22 cellular contexts compared by ENCODE assay signal in the genomic region with DNA sequence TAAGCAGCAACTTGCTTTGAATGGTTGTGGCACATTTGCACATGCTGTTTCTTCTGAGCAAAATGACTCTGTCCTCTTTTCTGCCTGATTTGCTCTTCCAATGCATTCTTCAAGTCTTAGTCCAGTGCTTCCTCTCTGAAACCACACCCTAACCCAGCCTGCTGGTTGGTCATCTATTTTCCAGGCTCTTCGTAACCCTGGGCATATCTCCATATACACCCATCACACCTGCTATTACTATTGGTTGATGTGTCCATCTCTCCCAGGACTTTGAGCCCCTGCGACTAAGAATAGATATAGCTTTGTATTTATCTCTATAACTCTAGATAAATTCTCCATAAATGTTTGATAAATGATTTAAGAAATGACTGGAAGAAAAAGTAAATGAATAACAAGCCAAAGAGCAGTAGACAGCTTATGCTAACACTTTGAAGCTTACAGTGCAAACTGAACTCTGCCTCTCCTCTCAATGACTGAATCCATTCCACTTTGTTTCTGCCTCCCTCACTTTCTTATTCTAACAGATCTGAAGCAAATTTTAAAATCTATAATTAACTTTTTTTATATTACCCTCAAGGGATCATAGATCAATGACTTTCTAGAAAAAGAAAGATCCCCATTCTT. TPM values are rescaled to one million over a fixed set of nuclear protein-coding genes. Genes with fewer than 3 reads are reported as not detected.
DNase-seq lines count a peak whose midpoint lies in the region; ATAC-seq and TF ChIP-seq lines count a peak whose summit lies in the region.
"Had no signal": no experiment of that assay in that cellular context is flagged by ENCODE, and none has a peak within 500 bp of the region (broad histone marks: within the 10 kb centered on the region; RNA-seq: fewer than 3 reads in every experiment).

No MANE protein-coding gene starts in this region.

- in situ Hi-C loops in ACHN (cut with HindIII; ENCODE audit: low pct_ligation_motif_present, low pct_unique_long_range_greater_than_20kb, low sequenced_read_pairs), result no loop called here

- H3K36me3 ChIP-seq in duodenal mucosa (ENCODE audit: control insufficient read depth in 1 of 2, insufficient read depth in 2 of 2, low read length in 2 of 2) (no peaks in the 10 kb centered on the region), right lobe of liver (no peaks in the 10 kb centered on the region), spleen (no peaks in the 10 kb centered on the region), testis (ENCODE audit: low read depth, missing control alignments) (no peaks in the 10 kb centered on the region)
- H3K36me3 ChIP-seq: adrenal gland, uterus had no signal

- H3K36me3 Mint-ChIP-seq in HFFc6 (ENCODE audit: low read depth), result peaks cover 14% of the 10 kb centered on the region
- H3K36me3 Mint-ChIP-seq in mesothelial cell of epicardium, result no peaks in the 10 kb centered on the region
- no peaks in the 10 kb centered on the region for H3K36me3 Mint-ChIP-seq in immature natural killer cell
- H3K36me3 Mint-ChIP-seq: CD8-positive, alpha-beta memory T cell; naive B cell had no signal

- H3K4me1 ChIP-seq in duodenal mucosa (ENCODE audit: control insufficient read depth in 1 of 2, insufficient read depth in 2 of 2, low read length in 2 of 2) (peaks cover 15 to 30% of the 10 kb centered on the region in 2 donors), right lobe of liver (peaks cover 0 to 13% (median 2%) of the 10 kb centered on the region in 4 donors), spleen (no peaks in the 10 kb centered on the region), testis (no peaks in the 10 kb centered on the region)
- H3K4me1 ChIP-seq: adrenal gland, uterus had no signal

- H3K4me1 Mint-ChIP-seq in HFFc6 (ENCODE audit: low read depth), result peaks cover 66% of the 10 kb centered on the region
- no peaks in the 10 kb centered on the region for H3K4me1 Mint-ChIP-seq in mesothelial cell of epicardium
- H3K4me1 Mint-ChIP-seq in immature natural killer cell, result no peaks in the 10 kb centered on the region
- H3K4me1 Mint-ChIP-seq: CD8-positive, alpha-beta memory T cell; central memory CD8-positive, alpha-beta T cell had no signal

- H3K27me3 ChIP-seq in duodenal mucosa (ENCODE audit: control insufficient read depth in 1 of 2, insufficient read depth in 2 of 2, low read length in 2 of 2) (no peaks in the 10 kb centered on the region), right lobe of liver (no peaks in the 10 kb centered on the region), spleen (replicated peaks in 1 of 7) (peaks cover 0 to 3% (median 0%) of the 10 kb centered on the region in 7 donors), testis (no peaks in the 10 kb centered on the region)
- H3K27me3 ChIP-seq: adrenal gland, uterus had no signal

- DNase-seq in ACHN, result peak; percentile 84
- peak; percentile 29 for DNase-seq in HFFc6
- peak in 1 of 3 donors; percentile 81 for DNase-seq in right lobe of liver
- DNase-seq in mesothelial cell of epicardium (ENCODE audit: low spot score in 2 of 2, unreplicated experiment in 2 of 2), result no peak
- no peak for DNase-seq in spleen
- no peak for DNase-seq in immature natural killer cell
- DNase-seq in testis, result no peak
- DNase-seq: activated effector memory CD4-positive, alpha-beta T cell treated with Interleukin-2 at 50 U/mL for 16 hours; adrenal gland; CD8-positive, alpha-beta memory T cell; effector memory CD8-positive, alpha-beta T cell; hypothalamus; naive B cell; NCI-H1105; NCI-H748 treated with DMSO at 0.1 percent for 48 hours; T-helper 9 cell; uterus had no signal

- no peaks in the 10 kb centered on the region for H3K9me3 Mint-ChIP-seq in HFFc6
- H3K9me3 Mint-ChIP-seq in mesothelial cell of epicardium, result peaks cover 5% of the 10 kb centered on the region
- no peaks in the 10 kb centered on the region for H3K9me3 Mint-ChIP-seq in immature natural killer cell
- H3K9me3 Mint-ChIP-seq: central memory CD8-positive, alpha-beta T cell; effector memory CD8-positive, alpha-beta T cell; naive B cell had no signal

- H3K4me3 ChIP-seq in duodenal mucosa (ENCODE audit: low read depth in 1 of 2, low read length in 2 of 2), result peak overlapping the region; percentile 69 to 75
- H3K4me3 ChIP-seq in right lobe of liver, result peak overlapping the region in 1 of 3 donors; percentile 12
- H3K4me3 ChIP-seq in spleen, result no peak overlapping the region
- H3K4me3 ChIP-seq in testis, result no peak overlapping the region
- H3K4me3 ChIP-seq: adrenal gland, GM12878, SK-N-MC, uterus had no signal

- TF ChIP-seq CTCF in HFFc6 (IDR thresholded peaks at IDR 0.05), result no peak
- no peak for TF ChIP-seq CTCF in right lobe of liver (IDR thresholded peaks at IDR 0.05)
- no peak for TF ChIP-seq CTCF in mesothelial cell of epicardium (IDR thresholded peaks at IDR 0.05; ENCODE audit: unreplicated experiment)
- no peak for TF ChIP-seq CTCF in spleen (IDR thresholded peaks at IDR 0.05 in 8 of 11, conservative IDR thresholded peaks at IDR 0.05 in 3 of 11)
- TF ChIP-seq CTCF in testis (IDR thresholded peaks at IDR 0.05), result no peak

- intact Hi-C loops in right lobe of liver (cut with DNase I) (no loop called here), spleen (cut with DNase I; ENCODE audit: low total_unique reads) (no loop called here), testis (cut with DNase I; ENCODE audit: low total_unique reads) (no loop called here)

- H3K9me3 ChIP-seq in duodenal mucosa (ENCODE audit: control insufficient read depth in 1 of 2, low read length in 2 of 2) (no peaks in the 10 kb centered on the region), right lobe of liver (no peaks in the 10 kb centered on the region), spleen (no peaks in the 10 kb centered on the region), testis (no peaks in the 10 kb centered on the region)
- H3K9me3 ChIP-seq: adrenal gland, uterus had no signal

- peak overlapping the region; percentile 37 for H3K27ac ChIP-seq in duodenal mucosa (ENCODE audit: low read depth, low read length)
- peak overlapping the region in 2 of 3 donors; percentile 30 to 32 for H3K27ac ChIP-seq in right lobe of liver
- no peak overlapping the region for H3K27ac ChIP-seq in spleen
- H3K27ac ChIP-seq in testis, result no peak overlapping the region
- H3K27ac ChIP-seq: adrenal gland, KMS-11, SK-N-MC, uterus had no signal

- 17% methylated on average over 2 of the region's 2 CpGs for WGBS in right lobe of liver (ENCODE audit: insufficient coverage, low coverage, low lambda C conversion rate, missing lambda C conversion rate)
- 89 to 98% (median 91%) methylated on average over 2 of the region's 2 CpGs for WGBS in spleen, 5 donors
- 84 to 90% methylated on average over 2 of the region's 2 CpGs for WGBS in testis, 2 donors

- ATAC-seq in right lobe of liver, result peak; percentile 85 to 96 (median 89)
- ATAC-seq: effector memory CD8-positive, alpha-beta T cell; GM12878 had no signal

- H3K27ac Mint-ChIP-seq in HFFc6 (peak overlapping the region; percentile 84), mesothelial cell of epicardium (no peak overlapping the region), immature natural killer cell (no peak overlapping the region)
- H3K27ac Mint-ChIP-seq: CD8-positive, alpha-beta memory T cell; effector memory CD8-positive, alpha-beta T cell had no signal

- no peak overlapping the region for H3K4me3 Mint-ChIP-seq in HFFc6
- no peak overlapping the region for H3K4me3 Mint-ChIP-seq in mesothelial cell of epicardium
- no peak overlapping the region for H3K4me3 Mint-ChIP-seq in immature natural killer cell
- H3K4me3 Mint-ChIP-seq: CD8-positive, alpha-beta memory T cell; central memory CD8-positive, alpha-beta T cell; effector memory CD8-positive, alpha-beta T cell; naive B cell had no signal

- H3K27me3 Mint-ChIP-seq in HFFc6 (ENCODE audit: insufficient read depth) (no peaks in the 10 kb centered on the region; the same call in none of the 2 replicates), mesothelial cell of epicardium (ENCODE audit: low read depth) (no peaks in the 10 kb centered on the region), immature natural killer cell (ENCODE audit: low read depth in 3 of 3) (peaks cover 1 to 11% (median 2%) of the 10 kb centered on the region in 3 donors)

- TF ChIP-seq POLR2A in right lobe of liver (IDR thresholded peaks at IDR 0.05) (no peak), spleen (IDR thresholded peaks at IDR 0.05) (no peak), testis (IDR thresholded peaks at IDR 0.05) (no peak)

- H3K9ac ChIP-seq in duodenal mucosa (ENCODE audit: low read depth in 1 of 2, low read length in 2 of 2), result peak overlapping the region; percentile 42 to 67
- H3K9ac ChIP-seq: KMS-11 had no signal

RNA-seq across cellular contexts. Expression of gene NT5E, which starts 59.7 kb away (rescaled TPM):
- total RNA-seq in HFFc6 (2021; fragmentation: NEBNext Ultra II Directional; extraction: Animal tissue kit (Norgen Biotek cat#: 25700)), result 100 to 1,000 TPM; 263 to 375 (median 316) TPM
- total RNA-seq in right lobe of liver (10 to 100 TPM; 19.3 to 31.8 (median 25.8) TPM), mesothelial cell of epicardium (0.23 to 0.38 TPM (median 0.25 TPM) in 3 replicates), spleen (10 to 100 TPM; 13.7 to 32.2 (median 20.3) TPM), testis (10 to 100 TPM; 32.4 to 33.8 TPM)
- polyA plus RNA-seq in spleen (10 to 100 TPM in 2 of 3 donors, 1 to 10 TPM in 1; 8.4 to 13.4 (median 10.7) TPM), immature natural killer cell (under 1 TPM; 0.12 to 0.80 (median 0.52) TPM), testis (ENCODE audit: insufficient read depth, low read depth, low replicate concordance) (32.3 TPM)

Comparison
In these comparisons a context has a peak if more than half of its experiments do, and no peak if none do; other contexts are left out.
1. DNase-seq: peak in ACHN (single experiment) and HFFc6 (single experiment); none in mesothelial cell of epicardium (0 of 2), spleen (single experiment), immature natural killer cell (0 of 3) and testis (single experiment).
2. H3K27ac ChIP-seq: peak in duodenal mucosa (single experiment) and right lobe of liver (2 of 3); none in spleen (0 of 8) and testis (0 of 2).
3. H3K4me3 ChIP-seq: peak in duodenal mucosa (2 of 2); none in spleen (0 of 8) and testis (0 of 2).
4. RNA of gene NT5E, which starts 59.7 kb away (total RNA-seq): 263 to 375 TPM in HFFc6, 32.4 to 33.8 TPM in testis, 19.3 to 31.8 TPM in right lobe of liver and 13.7 to 32.2 TPM in spleen; 0.23 to 0.38 TPM in mesothelial cell of epicardium; every median in the first group is over 10 times any median in the second.